In genomic region chr10:93357680-93358079, GRCh38 we compare ENCODE assay signal across 9 cellular contexts.
A peak's percentile ranks its signal among the peaks of the same experiment; 100 is the strongest.
DNase-seq lines count a peak whose midpoint lies in the region; ATAC-seq, FAIRE-seq and TF ChIP-seq lines count a peak whose summit lies in the region.
"Had no signal": no experiment of that assay in that cellular context is flagged by ENCODE, and none has a peak within 500 bp of the region (broad histone marks: within the 10 kb centered on the region; RNA-seq: fewer than 3 reads in every experiment).

No MANE protein-coding gene starts in this region.

- H2BK15ac ChIP-seq in H1 (ENCODE audit: low read length), result no peak overlapping the region

- no peak overlapping the region for H3K23ac ChIP-seq in H1 (ENCODE audit: insufficient read length)

- H4K91ac ChIP-seq in H1 (replicated peaks; ENCODE audit: insufficient read length, low read length), result no peak overlapping the region

- TF ChIP-seq CTCF in HFF-Myc (IDR thresholded peaks at IDR 0.05; ENCODE audit: low read depth, low read length, missing control alignments) (peak; percentile 47), Panc1 (IDR thresholded peaks at IDR 0.05) (peak; percentile 73), H1 (IDR thresholded peaks at IDR 0.05; ENCODE audit: control extremely low read depth in 1 of 3, insufficient read depth in 1 of 3, low read depth in 1 of 3, low read length in 3 of 3) (peak; percentile 49 to 83 (median 77)), osteoblast (IDR thresholded peaks at IDR 0.05; ENCODE audit: extremely low read depth, low read depth, low read length) (peak; percentile 52)

- H3K4me3 ChIP-seq in HFF-Myc (replicated peaks; ENCODE audit: low read depth, low read length) (no peak overlapping the region), Panc1 (ENCODE audit: low read depth in 2 of 2, low read length in 2 of 2) (no peak overlapping the region), H1 (ENCODE audit: extremely low read depth in 1 of 4, insufficient read depth in 2 of 4, low read depth in 3 of 4, low read length in 4 of 4) (no peak overlapping the region), osteoblast (ENCODE audit: insufficient read depth, low read length) (no peak overlapping the region)

- BruUV-seq in Panc1 (replicated peaks; lab: Mats Ljungman, UMichigan), result no TSS peak

- no peak overlapping the region for H2BK12ac ChIP-seq in H1 (ENCODE audit: low read depth, low read length)

- H3K79me2 ChIP-seq in H1 (ENCODE audit: control insufficient read depth in 1 of 2, insufficient read depth in 2 of 2, low read length in 2 of 2), result no peaks in the 10 kb centered on the region
- peaks cover 9% of the 10 kb centered on the region for H3K79me2 ChIP-seq in osteoblast (ENCODE audit: insufficient read depth, low read length)

- no peak overlapping the region for H3K14ac ChIP-seq in H1 (ENCODE audit: insufficient read length)

- DNase-seq in DMS153 (lab: John Stamatoyannopoulos, UW) (peak; percentile 32), HFF-Myc (ENCODE audit: extremely low read depth, low read depth) (no peak), Panc1 (ENCODE audit: low read depth, low spot score) (no peak), H1 (ENCODE audit: low read depth in 1 of 2, low spot score in 2 of 2) (no peak), osteoblast (ENCODE audit: insufficient read length, low spot score, missing footprints) (no peak), activated gamma-delta T cell (lab: John Stamatoyannopoulos, UW) (no peak)
- DNase-seq: naive B cell had no signal

- H3K56ac ChIP-seq in H1 (replicated peaks; ENCODE audit: insufficient read length, low read depth, low read length), result no peak overlapping the region

- 0 out of 2 replicates have a peak, but pooled peaks have one; percentile 64 for ATAC-seq in Panc1
- ATAC-seq in HG03460 (IDR thresholded peaks at IDR 0.05; ENCODE audit: unreplicated experiment), result no peak
- ATAC-seq in GM21825 (IDR thresholded peaks at IDR 0.05; ENCODE audit: unreplicated experiment), result no peak

- no peak overlapping the region for H3K9ac ChIP-seq in H1 (replicated peaks in 1 of 4; ENCODE audit: extremely low read depth in 1 of 4, low read depth in 3 of 4, low read length in 3 of 4)

- H2BK5ac ChIP-seq in H1 (ENCODE audit: low read depth, low read length), result no peak overlapping the region

- in situ Hi-C loops in Panc1 (cut with HindIII; ENCODE audit: low pct_unique_long_range_greater_than_20kb, low sequenced_read_pairs), result no loop called here

- H3K18ac ChIP-seq in H1 (ENCODE audit: extremely low read depth, low read length), result no peak overlapping the region

- no peak overlapping the region for H2BK120ac ChIP-seq in H1 (replicated peaks; ENCODE audit: low read depth, low read length)

- no peaks in the 10 kb centered on the region for H3K27me3 ChIP-seq in Panc1 (ENCODE audit: control insufficient read depth, insufficient read depth, low read length)
- peaks cover 0 to 3% (median 0%) of the 10 kb centered on the region in 4 experiments; a peak in 1 of 7 replicates for H3K27me3 ChIP-seq in H1 (replicated peaks in 1 of 4; ENCODE audit: control insufficient read depth in 3 of 4, extremely low read depth in 1 of 4, insufficient read depth in 3 of 4, low read length in 3 of 4)
- no peaks in the 10 kb centered on the region for H3K27me3 ChIP-seq in osteoblast (ENCODE audit: insufficient read depth, low read length)

- H3K9me3 ChIP-seq in Panc1 (ENCODE audit: control insufficient read depth, insufficient read depth, low read depth, low read length) (no peaks in the 10 kb centered on the region), H1 (ENCODE audit: insufficient read depth in 2 of 2, low read depth in 1 of 2, low read length in 1 of 2) (no peaks in the 10 kb centered on the region), osteoblast (ENCODE audit: low read depth, low read length) (no peaks in the 10 kb centered on the region)

- H3K4me2 ChIP-seq in H1 (ENCODE audit: insufficient read depth in 1 of 2, low read depth in 2 of 2, low read length in 2 of 2), result no peak overlapping the region
- H3K4me2 ChIP-seq in osteoblast (ENCODE audit: insufficient read depth, low read length), result no peak overlapping the region

- no peak overlapping the region for H4K5ac ChIP-seq in H1 (ENCODE audit: insufficient read length, low read depth, low read length)

- peak; percentile 91 to 94 for TF ChIP-seq RAD21 in H1 (IDR thresholded peaks at IDR 0.05 in 1 of 2, conservative IDR thresholded peaks at IDR 0.05 in 1 of 2; ENCODE audit: low read depth in 2 of 2, low read length in 2 of 2)

- no peak for TF ChIP-seq POLR2A in H1 (IDR thresholded peaks at IDR 0.05; ENCODE audit: control extremely low read depth in 1 of 2, low read depth in 2 of 2, low read length in 2 of 2)

- H4K20me1 ChIP-seq in H1 (replicated peaks in 1 of 2; ENCODE audit: control insufficient read depth in 1 of 2, insufficient read depth in 2 of 2, low read length in 2 of 2) (no peaks in the 10 kb centered on the region), osteoblast (ENCODE audit: insufficient read depth, low read length) (peaks cover 14% of the 10 kb centered on the region)

- peak; percentile 99 for FAIRE-seq in H1 (lab: Jason Lieb, UNC)

- intact Hi-C loops in Panc1 (cut with micrococcal nuclease; ENCODE audit: unreplicated experiment), result no loop called here

- H3K4ac ChIP-seq in H1 (replicated peaks; ENCODE audit: insufficient read length, low read depth, low read length), result no peak overlapping the region

- H3K4me1 ChIP-seq in Panc1 (ENCODE audit: control insufficient read depth, insufficient read depth, low read length) (no peaks in the 10 kb centered on the region), H1 (replicated peaks in 1 of 4; ENCODE audit: control insufficient read depth in 3 of 4, insufficient read depth in 4 of 4, low read length in 3 of 4) (peaks cover 0 to 5% (median 2%) of the 10 kb centered on the region in 4 experiments; a peak in 3 of 7 replicates), osteoblast (ENCODE audit: insufficient read depth, low read length) (no peaks in the 10 kb centered on the region)

- CTCF ChIA-PET in Panc1 (lab: Charles Lee), result interaction anchor here (0.5 to 0.7 kb wide), 2 partner anchors 97 to 125 kb away, joined by 3 to 9 read pairs; no protein-coding TSS in a partner anchor
- CTCF ChIA-PET in H1 (lab: Charles Lee; ENCODE audit: partially characterized antibody), result interaction anchor here (0.6 to 16.9 kb wide), 76 partner anchors 9 to 519 kb away, joined by 3 to 363 read pairs (median 5); partner anchors contain the start of genes CYP26A1, CYP26C1 and MYOF

- no peak overlapping the region for H2AFZ ChIP-seq in H1 (ENCODE audit: low read length)
- H2AFZ ChIP-seq in osteoblast (ENCODE audit: low read length), result no peak overlapping the region

- H2AK5ac ChIP-seq in H1 (ENCODE audit: low read depth, low read length), result no peak overlapping the region

- no peak for TF ChIP-seq EP300 in H1 (IDR thresholded peaks at IDR 0.05; ENCODE audit: borderline replicate concordance in 1 of 2, low read depth in 2 of 2, low read length in 2 of 2)

- H3K23me2 ChIP-seq in H1 (ENCODE audit: low read depth, low read length), result no peaks in the 10 kb centered on the region

- 11% methylated on average over 5 of the region's 5 CpGs; no CpG with 5 or more reads in 1 of the 2 experiments for WGBS in H1 (ENCODE audit: extremely low coverage in 1 of 2, insufficient coverage in 1 of 2, insufficient read length in 1 of 2, insufficient replicate concordance in 2 of 2, low coverage in 1 of 2, low lambda C conversion rate in 2 of 2, missing lambda C conversion rate in 1 of 2), 2 experiments

- no peak overlapping the region for H3K27ac ChIP-seq in Panc1 (ENCODE audit: low read length)
- H3K27ac ChIP-seq in H1 (ENCODE audit: low read depth, low read length), result no peak overlapping the region
- H3K27ac ChIP-seq in osteoblast (ENCODE audit: low read depth, low read length), result no peak overlapping the region

- H2BK20ac ChIP-seq in H1 (ENCODE audit: low read length), result no peak overlapping the region

- POLR2A ChIA-PET in Panc1 (lab: Charles Lee), result no interaction called here
- POLR2A ChIA-PET in H1 (lab: Charles Lee; ENCODE audit: partially characterized antibody), result no interaction called here

- H4K8ac ChIP-seq in H1 (ENCODE audit: extremely low read depth, insufficient read depth, low read length), result no peak overlapping the region

- H3K79me1 ChIP-seq in H1 (ENCODE audit: low read depth, low read length), result no peaks in the 10 kb centered on the region

- peaks cover 74% of the 10 kb centered on the region for H3K36me3 ChIP-seq in Panc1 (ENCODE audit: control insufficient read depth, insufficient read depth, low read length)
- H3K36me3 ChIP-seq in H1 (ENCODE audit: control insufficient read depth in 2 of 4, insufficient read depth in 4 of 4, low read length in 3 of 4), result no peaks in the 10 kb centered on the region
- peaks cover 88% of the 10 kb centered on the region for H3K36me3 ChIP-seq in osteoblast (ENCODE audit: insufficient read depth, low read length)

TF ChIP-seq in H1, 55 proteins besides CTCF, POLR2A, EP300 and RAD21:
- TF ChIP-seq CEBPB (IDR thresholded peaks at IDR 0.05; ENCODE audit: low read depth, low read length) (0 out of 2 replicates have a peak, but pooled peaks have one; percentile 18), CHD2 (IDR thresholded peaks at IDR 0.05; ENCODE audit: low read length) (no peak)
